In the genomic region with DNA sequence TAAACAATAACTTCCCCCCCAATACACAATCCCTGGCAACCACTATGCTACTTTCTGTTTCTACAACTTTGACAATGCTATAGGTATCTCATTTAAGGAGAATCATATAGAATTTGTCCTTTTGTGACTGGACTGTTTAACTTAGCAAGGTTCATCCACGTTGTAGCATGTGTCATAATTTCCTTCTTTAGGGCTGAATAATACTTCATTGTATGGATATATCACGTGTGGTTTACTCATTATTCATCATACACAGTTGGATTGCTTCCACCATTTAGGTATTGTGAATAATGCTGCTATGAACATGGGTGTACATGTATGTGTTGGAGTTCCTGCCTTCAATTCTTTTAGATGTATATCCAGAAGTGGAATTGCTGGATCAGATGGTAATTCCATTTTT, we compare ENCODE assay signal across 18 cellular contexts.
"Had no signal": no experiment of that assay in that cellular context is flagged by ENCODE, and none has a peak within 500 bp of the region (broad histone marks: within the 10 kb centered on the region; RNA-seq: fewer than 3 reads in every experiment).

No MANE protein-coding gene starts in this region.

- H3K4me1 ChIP-seq: lower lobe of right lung had no signal

- H3K9me3 Mint-ChIP-seq: brain, immature natural killer cell, WTC11 had no signal

- H3K27me3 Mint-ChIP-seq: brain; stimulated activated naive CD8-positive, alpha-beta T cell treated with anti-CD3 and anti-CD28 coated beads, Interleukin-15, amount 100 ng/mL, for 72 hours had no signal

- H3K9ac ChIP-seq: parathyroid adenoma had no signal

- H3K9me3 ChIP-seq: lower lobe of right lung, thoracic aorta had no signal

- H3K4me3 Mint-ChIP-seq: brain; immature natural killer cell; stimulated activated naive CD8-positive, alpha-beta T cell treated with anti-CD3 and anti-CD28 coated beads, Interleukin-15, amount 100 ng/mL, for 72 hours; WTC11 had no signal

- H3K36me3 Mint-ChIP-seq: WTC11 had no signal

- H3K4me3 ChIP-seq: lower lobe of right lung, thoracic aorta had no signal

- FAIRE-seq: urothelium cell line had no signal

- ATAC-seq: left cardiac atrium; lower lobe of right lung; stimulated activated naive CD8-positive, alpha-beta T cell treated with anti-CD3 and anti-CD28 coated beads, Interleukin-15, amount 100 ng/mL, for 72 hours; WTC11 had no signal

- DNase-seq: activated CD8-positive, alpha-beta memory T cell treated with anti-CD3 and anti-CD28 coated beads, Interleukin-2, amount 50 U/mL, for 4 hours; activated naive CD4-positive, alpha-beta T cell treated with anti-CD3 and anti-CD28 coated beads, Interleukin-2, amount 50 U/mL, for 16 hours; effector memory CD4-positive, alpha-beta T cell; erythroblast; glutamatergic neuron; immature natural killer cell; left cardiac atrium; lower lobe of right lung; midbrain; stimulated activated CD4-positive, alpha-beta T cell treated with anti-CD3 and anti-CD28 coated beads, Interleukin-4, amount 100 ng/mL, for 1 hour; stimulated activated CD8-positive, alpha-beta memory T cell treated with anti-CD3 and anti-CD28 coated beads, Interleukin-4, amount 100 ng/mL, for 48 hours; stimulated activated naive CD8-positive, alpha-beta T cell treated with anti-CD3 and anti-CD28 coated beads, Interleukin-15, amount 100 ng/mL, for 72 hours; T-helper 1 cell had no signal

- H3K36me3 ChIP-seq: lower lobe of right lung, thoracic aorta had no signal

- H3K27ac ChIP-seq: lower lobe of right lung, parathyroid adenoma, thoracic aorta had no signal

- H3K27ac Mint-ChIP-seq: brain; immature natural killer cell; stimulated activated naive CD8-positive, alpha-beta T cell treated with anti-CD3 and anti-CD28 coated beads, Interleukin-15, amount 100 ng/mL, for 72 hours; WTC11 had no signal
